ENCODE assay signal across 29 cellular contexts in genomic region chr5:9841516-9841915, GRCh38.
"Had no signal": no experiment of that assay in that cellular context is flagged by ENCODE, and none has a peak within 500 bp of the region (broad histone marks: within the 10 kb centered on the region; RNA-seq: fewer than 3 reads in every experiment).

No MANE protein-coding gene starts in this region.

- H3K27me3 ChIP-seq: colonic mucosa, esophagus squamous epithelium, gastrocnemius medialis, gastroesophageal sphincter, heart left ventricle, heart right ventricle, hepatocyte had no signal

- H3K36me3 ChIP-seq: colonic mucosa, esophagus muscularis mucosa, esophagus squamous epithelium, gastrocnemius medialis, gastroesophageal sphincter, heart left ventricle, heart right ventricle had no signal

- H3K9me3 ChIP-seq: colonic mucosa, gastrocnemius medialis had no signal

- H3K27ac ChIP-seq: colonic mucosa, coronary artery, dorsolateral prefrontal cortex, epithelial cell of prostate, esophagus muscularis mucosa, esophagus squamous epithelium, foreskin keratinocyte, gastrocnemius medialis, gastroesophageal sphincter, heart left ventricle, heart right ventricle, hepatocyte had no signal

- H3K4me3 ChIP-seq: colonic mucosa, coronary artery, dorsolateral prefrontal cortex, esophagus muscularis mucosa, esophagus squamous epithelium, gastrocnemius medialis, gastroesophageal sphincter, heart left ventricle, heart right ventricle, hepatocyte had no signal

- H3K27ac Mint-ChIP-seq: dendritic cell treated with granulocyte-macrophage colony-stimulating factor and Interleukin-4, amounts not matched to agents 40 ng/mL and 50 ng/mL, for 4 days; effector memory CD8-positive, alpha-beta T cell had no signal

- H3K4me3 Mint-ChIP-seq: dendritic cell treated with granulocyte-macrophage colony-stimulating factor and Interleukin-4, amounts not matched to agents 40 ng/mL and 50 ng/mL, for 4 days; effector memory CD8-positive, alpha-beta T cell had no signal

- FAIRE-seq: colon, endometrium, endothelial cell of umbilical vein, frontal cortex had no signal

- H3K4me1 ChIP-seq: colonic mucosa, esophagus muscularis mucosa, esophagus squamous epithelium, foreskin keratinocyte, gastrocnemius medialis, gastroesophageal sphincter, heart left ventricle, heart right ventricle had no signal

- DNase-seq: colonic mucosa; cortex of kidney; dermis blood vessel endothelial cell; dorsolateral prefrontal cortex; effector CD4-positive, alpha-beta T cell; effector memory CD4-positive, alpha-beta T cell; effector memory CD8-positive, alpha-beta T cell; erythroblast; esophagus squamous epithelium; foreskin fibroblast; foreskin keratinocyte; foreskin melanocyte; gastrocnemius medialis; glutamatergic neuron; head of caudate nucleus; heart left ventricle; heart right ventricle; hippocampal formation had no signal

- ATAC-seq: effector memory CD8-positive, alpha-beta T cell; esophagus mucosa; foreskin keratinocyte; gastrocnemius medialis; gastroesophageal sphincter; heart left ventricle; heart right ventricle had no signal

- H3K27me3 Mint-ChIP-seq: dendritic cell treated with granulocyte-macrophage colony-stimulating factor and Interleukin-4, amounts not matched to agents 40 ng/mL and 50 ng/mL, for 4 days; effector memory CD8-positive, alpha-beta T cell had no signal
